ENCODE assay signal across 1 cellular context in genomic region chr1:89721351-89721750, GRCh38.
A peak's percentile ranks its signal among the peaks of the same experiment; 100 is the strongest.
TF ChIP-seq lines count a peak whose summit lies in the region.

No MANE protein-coding gene starts in this region.

TF ChIP-seq in K562, 482 proteins besides CTCF, POLR2A, EP300 and RAD21 (continued from another document):
- TF ChIP-seq JUN (IDR thresholded peaks at IDR 0.05; ENCODE audit: borderline replicate concordance, low read depth, low read length), result 0 out of 2 replicates have a peak, but pooled peaks have one; percentile 47
- no peak for TF ChIP-seq JUN (CRISPR knock-in tag; IDR thresholded peaks at IDR 0.05; ENCODE audit: borderline replicate concordance)
- TF ChIP-seq SMARCE1 (IDR thresholded peaks at IDR 0.05), result peak; percentile 77
- no peak for TF ChIP-seq PHB (CRISPR knock-in tag; IDR thresholded peaks at IDR 0.05)
- peak; percentile 63 for TF ChIP-seq TCF3 (CRISPR knock-in tag; IDR thresholded peaks at IDR 0.05)
- peak; percentile 28; the same call in 1 of the 2 replicates for TF ChIP-seq STAT5A (IDR thresholded peaks at IDR 0.05; ENCODE audit: borderline replicate concordance, low read length)
- TF ChIP-seq SOX6 (IDR thresholded peaks at IDR 0.05), result peak; percentile 34; the same call in 1 of the 2 replicates
- no peak for TF ChIP-seq ATF7 (IDR thresholded peaks at IDR 0.05)
- TF ChIP-seq FOSL1 (tag; conservative IDR thresholded peaks at IDR 0.05), result peak; percentile 78
- no peak for TF ChIP-seq NR1H2 (CRISPR knock-in tag; IDR thresholded peaks at IDR 0.05)
- no peak for TF ChIP-seq ZNF316 (IDR thresholded peaks at IDR 0.05)
- TF ChIP-seq KLF10 (CRISPR knock-in tag; IDR thresholded peaks at IDR 0.05), result no peak
- TF ChIP-seq SMARCA4 (IDR thresholded peaks at IDR 0.05), result peak; percentile 73
